In genomic region chr21:46340998-46341397, GRCh38 we compare ENCODE assay signal across 25 cellular contexts.
"Had no signal": no experiment of that assay in that cellular context is flagged by ENCODE, and none has a peak within 500 bp of the region (broad histone marks: within the 10 kb centered on the region; RNA-seq: fewer than 3 reads in every experiment).

No MANE protein-coding gene starts in this region.

- H3K27ac Mint-ChIP-seq: progenitor cell of endocrine pancreas, type B pancreatic cell had no signal

- H3K9me3 ChIP-seq: esophagus muscularis mucosa, lower lobe of right lung, neutrophil, right atrium auricular region, tibial artery had no signal

- H2AFZ ChIP-seq: parathyroid adenoma had no signal

- H3K4me1 ChIP-seq: esophagus muscularis mucosa, foreskin keratinocyte, lower lobe of right lung, parathyroid adenoma, right atrium auricular region, tibial artery had no signal

- H3K4me2 ChIP-seq: smooth muscle cell had no signal

- DNase-seq: dermis blood vessel endothelial cell; effector memory CD4-positive, alpha-beta T cell; foreskin keratinocyte; glutamatergic neuron; hypothalamus; immature natural killer cell; left ventricle myocardium superior; lower lobe of right lung; stimulated activated CD4-positive, alpha-beta T cell treated with anti-CD3 and anti-CD28 coated beads, Interleukin-12 subunit alpha, Interleukin-12 subunit beta, amount 100 ng/mL, for 4 hours; stimulated activated CD4-positive, alpha-beta T cell treated with anti-CD3 and anti-CD28 coated beads, Interleukin-1b, Interleukin-23, amount 100 ng/mL, for 48 hours; stimulated activated CD4-positive, alpha-beta T cell treated with anti-CD3 and anti-CD28 coated beads, Interleukin-4, amount 100 ng/mL, for 1 hour; stimulated activated CD8-positive, alpha-beta memory T cell treated with anti-CD3 and anti-CD28 coated beads, Interleukin-4, amount 100 ng/mL, for 48 hours; stimulated activated naive CD4-positive, alpha-beta T cell; stimulated activated naive CD8-positive, alpha-beta T cell treated with anti-CD3 and anti-CD28 coated beads, Interleukin-15, amount 100 ng/mL, for 72 hours; tibial artery had no signal

- H3K9ac ChIP-seq: parathyroid adenoma had no signal

- ATAC-seq: foreskin keratinocyte; left ventricle myocardium superior; lower lobe of right lung; naive thymus-derived CD8-positive, alpha-beta T cell; sciatic nerve; stimulated activated naive CD8-positive, alpha-beta T cell treated with anti-CD3 and anti-CD28 coated beads, Interleukin-15, amount 100 ng/mL, for 72 hours had no signal

- H3K4me3 Mint-ChIP-seq: immature natural killer cell; naive thymus-derived CD8-positive, alpha-beta T cell; stimulated activated naive CD8-positive, alpha-beta T cell treated with anti-CD3 and anti-CD28 coated beads, Interleukin-15, amount 100 ng/mL, for 72 hours; type B pancreatic cell had no signal

- H3K9me3 Mint-ChIP-seq: immature natural killer cell; naive thymus-derived CD8-positive, alpha-beta T cell; stimulated activated naive CD8-positive, alpha-beta T cell treated with anti-CD3 and anti-CD28 coated beads, Interleukin-15, amount 100 ng/mL, for 72 hours; type B pancreatic cell had no signal

- H3K4me3 ChIP-seq: coronary artery, esophagus muscularis mucosa, lower lobe of right lung, right atrium auricular region, smooth muscle cell, tibial artery had no signal

- H3K27me3 ChIP-seq: esophagus muscularis mucosa, foreskin keratinocyte, neutrophil, right atrium auricular region, tibial artery had no signal

- H3K27ac ChIP-seq: coronary artery, esophagus muscularis mucosa, foreskin keratinocyte, lower lobe of right lung, neutrophil, parathyroid adenoma, right atrium auricular region, tibial artery had no signal

- H3K27me3 Mint-ChIP-seq: naive thymus-derived CD8-positive, alpha-beta T cell; progenitor cell of endocrine pancreas; stimulated activated naive CD8-positive, alpha-beta T cell treated with anti-CD3 and anti-CD28 coated beads, Interleukin-15, amount 100 ng/mL, for 72 hours; type B pancreatic cell had no signal
